8 cellular contexts compared by ENCODE assay signal in genomic region chr3:159988617-159989251, GRCh38. TPM values are rescaled to one million over a fixed set of nuclear protein-coding genes. Genes with fewer than 3 reads are reported as not detected.
DNase-seq lines count a peak whose midpoint lies in the region; ATAC-seq and TF ChIP-seq lines count a peak whose summit lies in the region.

Gene IL12A (plus strand): TSS chr3:159988835.

- peak; percentile 95 for ATAC-seq in GM21529 (IDR thresholded peaks at IDR 0.05; ENCODE audit: unreplicated experiment)

- TF ChIP-seq CTCF in left ventricle myocardium inferior (IDR thresholded peaks at IDR 0.05; ENCODE audit: borderline replicate concordance) (peak; percentile 98), vagina (IDR thresholded peaks at IDR 0.05) (peak; percentile 52 to 66 (median 53))

- DNase-seq in EL: peak; percentile 83
- DNase-seq in HuH-7.5 (ENCODE audit: low spot score): peak; percentile 46
- DNase-seq in SKM-1 (lab: John Stamatoyannopoulos, UW; ENCODE audit: unreplicated experiment): peak; percentile 38
- peak; percentile 63 for DNase-seq in activated naive CD8-positive, alpha-beta T cell treated with anti-CD3 and anti-CD28 coated beads, Interleukin-2, amount 50 U/mL, for 16 hours (ENCODE audit: low read depth, low spot score)
- DNase-seq in left ventricle myocardium inferior: peak; percentile 80
- DNase-seq in putamen (ENCODE audit: low spot score): peak; percentile 68
- no peak for DNase-seq in vagina (ENCODE audit: extremely low spot score in 2 of 2)

- no peaks in the 10 kb centered on the region for H3K27me3 ChIP-seq in left ventricle myocardium inferior (ENCODE audit: low read depth)
- no peaks in the 10 kb centered on the region for H3K27me3 ChIP-seq in vagina

- H3K9me3 ChIP-seq in left ventricle myocardium inferior (replicated peaks) (peaks cover 8% of the 10 kb centered on the region), vagina (no peaks in the 10 kb centered on the region)

- H3K4me3 ChIP-seq in left ventricle myocardium inferior: peak within 1 kb of the TSS; percentile 87
- peak within 1 kb of the TSS; percentile 69 to 70 for H3K4me3 ChIP-seq in vagina

- no peak for TF ChIP-seq POLR2A in vagina (IDR thresholded peaks at IDR 0.05)

- peaks cover 17% of the 10 kb centered on the region for H3K4me1 ChIP-seq in left ventricle myocardium inferior
- peaks cover 19% of the 10 kb centered on the region for H3K4me1 ChIP-seq in vagina

- H3K27ac ChIP-seq in left ventricle myocardium inferior (replicated peaks) (peak within 1 kb of the TSS; percentile 40), vagina (peak within 1 kb of the TSS; percentile 4)

- H3K36me3 ChIP-seq in left ventricle myocardium inferior (no peaks in the 10 kb centered on the region), vagina (no peaks in the 10 kb centered on the region)

- intact Hi-C loops in left ventricle myocardium inferior (cut with micrococcal nuclease): no loop called here
- intact Hi-C loops in vagina (cut with DNase I): no loop called here

RNA-seq across cellular contexts. Expression of gene IL12A, which starts in this region (rescaled TPM):
- total RNA-seq in left ventricle myocardium inferior (0.60 TPM), vagina (6.6 TPM)

Comparison
In these comparisons a context has a peak if more than half of its experiments do, and no peak if none do; other contexts are left out.
1. Peak in DNase-seq, H3K4me3 ChIP-seq and H3K27ac ChIP-seq in left ventricle myocardium inferior; RNA of the gene not detected or under 1 TPM.
2. DNase-seq: peak in EL (single experiment), HuH-7.5 (single experiment), SKM-1 (single experiment), activated naive CD8-positive, alpha-beta T cell treated with anti-CD3 and anti-CD28 coated beads, Interleukin-2, amount 50 U/mL, for 16 hours (single experiment) and putamen (single experiment); none in vagina (0 of 2).